Comparison of ENCODE assay signal across 12 cellular contexts in genomic region chr10:6124666-6125065, GRCh38. TPM values are rescaled to one million over a fixed set of nuclear protein-coding genes. Genes with fewer than 3 reads are reported as not detected.
DNase-seq lines count a peak whose midpoint lies in the region; ATAC-seq and TF ChIP-seq lines count a peak whose summit lies in the region.
"Had no signal": no experiment of that assay in that cellular context is flagged by ENCODE, and none has a peak within 500 bp of the region (broad histone marks: within the 10 kb centered on the region; RNA-seq: fewer than 3 reads in every experiment).

No MANE protein-coding gene starts in this region.

- no peak for TF ChIP-seq CTCF in esophagus squamous epithelium (IDR thresholded peaks at IDR 0.05)
- no peak for TF ChIP-seq CTCF in thyroid gland (IDR thresholded peaks at IDR 0.05)

- H3K36me3 ChIP-seq in esophagus squamous epithelium (no peaks in the 10 kb centered on the region), thyroid gland (no peaks in the 10 kb centered on the region), MG63 (no peaks in the 10 kb centered on the region; the same call in 1 of the 2 replicates)

- H3K9me3 ChIP-seq in esophagus squamous epithelium (no peaks in the 10 kb centered on the region), thyroid gland (no peaks in the 10 kb centered on the region), MG63 (no peaks in the 10 kb centered on the region)

- H3K27me3 ChIP-seq in esophagus squamous epithelium (no peaks in the 10 kb centered on the region), thyroid gland (no peaks in the 10 kb centered on the region), MG63 (no peaks in the 10 kb centered on the region)

- ATAC-seq in GM21447 (IDR thresholded peaks at IDR 0.05; ENCODE audit: unreplicated experiment): no peak
- ATAC-seq: activated CD8-positive, alpha-beta T cell treated with anti-CD3 and anti-CD28 coated beads for 36 hours had no signal

- peaks cover 23 to 62% (median 33%) of the 10 kb centered on the region in 3 donors for H3K4me1 ChIP-seq in esophagus squamous epithelium
- peaks cover 0 to 15% of the 10 kb centered on the region in 2 donors for H3K4me1 ChIP-seq in thyroid gland

- DNase-seq in NCI-H748 (lab: John Stamatoyannopoulos, UW; ENCODE audit: unreplicated experiment) (peak; percentile 5), NCI-H748 treated with DMSO at 0.1 percent for 48 hours (lab: John Stamatoyannopoulos, UW) (no peak), esophagus squamous epithelium (lab: John Stamatoyannopoulos, UW) (no peak), myocyte (ENCODE audit: low read depth) (peak; percentile 87), thyroid gland (peak; percentile 75 to 78), SKM-1 (lab: John Stamatoyannopoulos, UW; ENCODE audit: unreplicated experiment) (no peak), MG63 (no peak)
- DNase-seq: activated CD8-positive, alpha-beta T cell treated with anti-CD3 and anti-CD28 coated beads for 36 hours; stimulated activated naive CD4-positive, alpha-beta T cell had no signal

- H3K27ac ChIP-seq in esophagus squamous epithelium (peak overlapping the region in 3 of 4 donors; percentile 43 to 62 (median 53)), thyroid gland (peak overlapping the region in 1 of 3 donors; percentile 2)
- H3K27ac ChIP-seq: 22Rv1, SK-N-MC had no signal

- intact Hi-C loops in esophagus squamous epithelium (cut with DNase I) (no loop called here), thyroid gland (cut with DNase I) (no loop called here)

- WGBS in esophagus squamous epithelium, 2 donors: 12 to 23% methylated on average over 9 of the region's 9 CpGs
- 11 to 14% methylated on average over 9 of the region's 9 CpGs for WGBS in thyroid gland, 2 donors

- no peak for TF ChIP-seq POLR2A in esophagus squamous epithelium (IDR thresholded peaks at IDR 0.05)
- TF ChIP-seq POLR2A in thyroid gland (IDR thresholded peaks at IDR 0.05): no peak

- H3K4me3 ChIP-seq in esophagus squamous epithelium (no peak overlapping the region), thyroid gland (replicated peaks in 1 of 3) (no peak overlapping the region), MG63 (no peak overlapping the region)
- H3K4me3 ChIP-seq: SK-N-MC had no signal

RNA-seq across cellular contexts. Expression of gene RBM17, which starts 35.8 kb away (rescaled TPM):
- total RNA-seq in esophagus squamous epithelium: 10 to 100 TPM; 35.7 to 61.8 (median 39.4) TPM
- 28.8 and 41.5 TPM in 2 replicates for total RNA-seq in myocyte
- 56.6 TPM for polyA plus RNA-seq in myocyte (2012)
- 10 to 100 TPM; 64.3 to 93.3 (median 81.7) TPM for total RNA-seq in thyroid gland
- total RNA-seq in MG63 (2014; rRNA removed; shearing (Covaris generic); ENCODE audit: low replicate concordance): 27.2 and 99.9 TPM in 2 replicates

Comparison
In these comparisons a context has a peak if more than half of its experiments do, and no peak if none do; other contexts are left out.
1. DNase-seq: peak in NCI-H748 (single experiment), myocyte (single experiment) and thyroid gland (2 of 2); none in NCI-H748 treated with DMSO at 0.1 percent for 48 hours (single experiment), esophagus squamous epithelium (single experiment), SKM-1 (single experiment) and MG63 (single experiment).